In genomic region chr4:40247350-40247749, GRCh38 we compare ENCODE assay signal across 13 cellular contexts. TPM values are rescaled to one million over a fixed set of nuclear protein-coding genes. Genes with fewer than 3 reads are reported as not detected.
DNase-seq lines count a peak whose midpoint lies in the region; ATAC-seq and TF ChIP-seq lines count a peak whose summit lies in the region.
"Had no signal": no experiment of that assay in that cellular context is flagged by ENCODE, and none has a peak within 500 bp of the region (broad histone marks: within the 10 kb centered on the region; RNA-seq: fewer than 3 reads in every experiment).

No MANE protein-coding gene starts in this region.

- H3K9me2 ChIP-seq in HCT116 (ENCODE audit: insufficient read depth): no peaks in the 10 kb centered on the region

- intact Hi-C loops in HCT116 (cut with micrococcal nuclease): no loop called here

- no peak for TF ChIP-seq RAD21 in HCT116 (IDR thresholded peaks at IDR 0.05; ENCODE audit: low read depth)

- H3K9me3 ChIP-seq in HCT116 (ENCODE audit: control insufficient read depth in 1 of 2, insufficient read depth in 1 of 2, low read depth in 1 of 2, low read length in 2 of 2) (no peaks in the 10 kb centered on the region), SJCRH30 (replicated peaks) (no peaks in the 10 kb centered on the region)
- H3K9me3 ChIP-seq: upper lobe of left lung had no signal

- no peak overlapping the region for H3K4me2 ChIP-seq in HCT116 (ENCODE audit: low read length)

- POLR2A ChIA-PET in HCT116 (lab: Charles Lee) (no interaction called here), GM10248 (lab: Yijun Ruan, JAX) (interaction anchor here (0.5 kb wide), 1 partner anchor 64 kb away, joined by 4 read pairs; no protein-coding TSS in a partner anchor)

- no peak overlapping the region for H3K9ac ChIP-seq in HCT116 (ENCODE audit: low read length)

- TF ChIP-seq CTCF in HCT116 (IDR thresholded peaks at IDR 0.05 in 2 of 3, conservative IDR thresholded peaks at IDR 0.05 in 1 of 3; ENCODE audit: borderline replicate concordance in 1 of 3, insufficient read depth in 1 of 3, low read depth in 2 of 3, low read length in 2 of 3) (no peak), GM10248 (IDR thresholded peaks at IDR 0.05; ENCODE audit: control extremely low read depth, extremely low read depth, low read depth, missing control alignments) (no peak)

- H3K4me3 ChIP-seq in HCT116 (replicated peaks in 1 of 2; ENCODE audit: low read depth in 1 of 2, low read length in 2 of 2): no peak overlapping the region
- no peak overlapping the region for H3K4me3 ChIP-seq in SJCRH30
- H3K4me3 ChIP-seq: upper lobe of left lung had no signal

- no peak overlapping the region for H2AFZ ChIP-seq in HCT116 (ENCODE audit: low read depth, low read length, poor library complexity, severe bottlenecking)

- no peak for DNase-seq in HCT116 (ENCODE audit: low read depth, low spot score)
- peak; percentile 23 to 76 (median 42) for DNase-seq in T-helper 1 cell
- DNase-seq in activated effector memory CD4-positive, alpha-beta T cell treated with Interleukin-2 at 50 U/mL for 16 hours: peak; percentile 58
- peak; percentile 38 to 47 for DNase-seq in stimulated activated CD8-positive, alpha-beta memory T cell treated with anti-CD3 and anti-CD28 coated beads, Interleukin-2, amount 100 ng/mL, for 1 hour (ENCODE audit: low read depth in 2 of 2)
- no peak for DNase-seq in GM10248 (ENCODE audit: extremely low spot score)
- DNase-seq in NCI-H510A (lab: John Stamatoyannopoulos, UW): no peak
- no peak for DNase-seq in SJCRH30
- DNase-seq: mammary epithelial cell, NCI-H2029, posterior cingulate gyrus, upper lobe of left lung had no signal

- BruUV-seq in HCT116 (replicated peaks; lab: Mats Ljungman, UMichigan): no TSS peak

- RAD21 ChIA-PET in HCT116 (lab: Charles Lee; ENCODE audit: low non-redundant PET in 1 of 2, low total read pairs in 2 of 2, uncharacterized antibody in 2 of 2, unreplicated experiment in 2 of 2): no interaction called here

- no peak for ATAC-seq in HCT116

- H3K4me1 ChIP-seq in HCT116 (ENCODE audit: control insufficient read depth in 1 of 2, insufficient read depth in 2 of 2, low read length in 2 of 2) (peaks cover 5 to 50% of the 10 kb centered on the region in 2 experiments; a peak in 3 of 4 replicates), SJCRH30 (no peaks in the 10 kb centered on the region)

- TF ChIP-seq POLR2A in HCT116 (IDR thresholded peaks at IDR 0.05; ENCODE audit: borderline replicate concordance, extremely low read depth, insufficient read depth, insufficient read length): no peak

- H4K20me1 ChIP-seq in HCT116 (ENCODE audit: insufficient read depth): no peaks in the 10 kb centered on the region

- no peaks in the 10 kb centered on the region for H3K79me2 ChIP-seq in HCT116 (ENCODE audit: insufficient read depth, low read length)

- H3K36me3 ChIP-seq in HCT116 (ENCODE audit: control insufficient read depth in 1 of 2, insufficient read depth in 2 of 2, low read length in 2 of 2) (no peaks in the 10 kb centered on the region), SJCRH30 (no peaks in the 10 kb centered on the region)
- H3K36me3 ChIP-seq: upper lobe of left lung had no signal

- H3K27me3 ChIP-seq in HCT116 (ENCODE audit: insufficient read depth, low read length) (no peaks in the 10 kb centered on the region), SJCRH30 (no peaks in the 10 kb centered on the region; the same call in 1 of the 2 replicates)
- H3K27me3 ChIP-seq: upper lobe of left lung had no signal

- CTCF ChIA-PET in HCT116 (lab: Charles Lee): no interaction called here
- CTCF ChIA-PET in GM10248 (lab: Yijun Ruan, JAX): interaction anchor here (1.3 kb wide), 1 partner anchor 12 kb away, joined by 3 read pairs; no protein-coding TSS in a partner anchor

- H3K27ac ChIP-seq in HCT116 (ENCODE audit: low read depth, low read length) (no peak overlapping the region), SJCRH30 (no peak overlapping the region)
- H3K27ac ChIP-seq: upper lobe of left lung, VCaP had no signal

TF ChIP-seq in HCT116, 20 proteins besides CTCF, POLR2A, EP300 and RAD21:
- TF ChIP-seq ZFX (IDR thresholded peaks at IDR 0.05) (0 out of 2 replicates have a peak, but pooled peaks have one; percentile 7), ELF1 (IDR thresholded peaks at IDR 0.05; ENCODE audit: borderline replicate concordance, low read depth) (no peak)

RNA-seq across cellular contexts. Expression of gene RHOH, which starts 50.5 kb away (rescaled TPM):
- total RNA-seq in HCT116 (2021; ENCODE audit: unreplicated experiment): 0.74 TPM
- polyA plus RNA-seq in HCT116 (2012): 0.01 and 0.03 TPM in 2 replicates
- total RNA-seq in SJCRH30 (2014; rRNA removed; shearing (Covaris generic)): not detected in 2 replicates
- total RNA-seq: HT-29, mammary epithelial cell had no signal
- polyA plus RNA-seq: mammary epithelial cell had no signal

Comparison
In these comparisons a context has a peak if more than half of its experiments do, and no peak if none do; other contexts are left out.
1. DNase-seq: peak in T-helper 1 cell (5 of 5), activated effector memory CD4-positive, alpha-beta T cell treated with Interleukin-2 at 50 U/mL for 16 hours (single experiment) and stimulated activated CD8-positive, alpha-beta memory T cell treated with anti-CD3 and anti-CD28 coated beads, Interleukin-2, amount 100 ng/mL, for 1 hour (2 of 2); none in HCT116 (single experiment), GM10248 (single experiment), NCI-H510A (single experiment) and SJCRH30 (0 of 2).